Comparison of ENCODE assay signal across 19 cellular contexts in genomic region chr5:137939331-137939730, GRCh38. TPM values are rescaled to one million over a fixed set of nuclear protein-coding genes. Genes with fewer than 3 reads are reported as not detected.
"Had no signal": no experiment of that assay in that cellular context is flagged by ENCODE, and none has a peak within 500 bp of the region (broad histone marks: within the 10 kb centered on the region; RNA-seq: fewer than 3 reads in every experiment).

No MANE protein-coding gene starts in this region.

- H3K27ac ChIP-seq: ascending aorta, coronary artery, gastrocnemius medialis, lower lobe of right lung, spleen, stomach, WERI-Rb-1 had no signal

- DNase-seq: activated CD4-positive, alpha-beta T cell treated with anti-CD3 and anti-CD28 coated beads, Interleukin-2, amount 10 ng/mL, durations not matched to agents 7 days and 5 days; activated effector memory CD4-positive, alpha-beta T cell treated with anti-CD3 and anti-CD28 coated beads, Interleukin-2, amount 50 U/mL, for 16 hours; gastrocnemius medialis; head of caudate nucleus; lower lobe of right lung; midbrain; occipital lobe; posterior cingulate gyrus; Right ventricle myocardium superior; spleen; stomach; SW 1271; trophoblast cell; WERI-Rb-1 had no signal

- H3K4me3 ChIP-seq: ascending aorta, coronary artery, gastrocnemius medialis, lower lobe of right lung, spleen, stomach had no signal

- H3K9me3 Mint-ChIP-seq: activated CD4-positive, alpha-beta T cell treated with anti-CD3 and anti-CD28 coated beads, Interleukin-2, amount 10 ng/mL, durations not matched to agents 7 days and 5 days had no signal

- H3K4me1 ChIP-seq: ascending aorta, gastrocnemius medialis, lower lobe of right lung, spleen, stomach had no signal

- H3K27me3 Mint-ChIP-seq: activated CD4-positive, alpha-beta T cell treated with anti-CD3 and anti-CD28 coated beads, Interleukin-2, amount 10 ng/mL, durations not matched to agents 7 days and 5 days had no signal

- H3K9me3 ChIP-seq: ascending aorta, gastrocnemius medialis, lower lobe of right lung, stomach had no signal

- H3K27me3 ChIP-seq: ascending aorta, gastrocnemius medialis, spleen, stomach had no signal

- ATAC-seq: esophagus mucosa, gastrocnemius medialis, lower lobe of right lung had no signal

- H3K4me3 Mint-ChIP-seq: activated CD4-positive, alpha-beta T cell treated with anti-CD3 and anti-CD28 coated beads, Interleukin-2, amount 10 ng/mL, durations not matched to agents 7 days and 5 days had no signal

- H3K27ac Mint-ChIP-seq: activated CD4-positive, alpha-beta T cell treated with anti-CD3 and anti-CD28 coated beads, Interleukin-2, amount 10 ng/mL, durations not matched to agents 7 days and 5 days had no signal

RNA-seq across cellular contexts. Expression of gene PKD2L2, which starts 50.1 kb away (rescaled TPM):
- total RNA-seq: activated CD4-positive, alpha-beta T cell treated with anti-CD3 and anti-CD28 coated beads, Interleukin-2, amount 10 ng/mL, durations not matched to agents 7 days and 5 days; ascending aorta; esophagus mucosa; lower lobe of right lung; occipital lobe; stomach had no signal
- polyA plus RNA-seq: keratinocyte, neural cell, stomach had no signal
